Comparison of ENCODE assay signal across 31 cellular contexts in the genomic region with DNA sequence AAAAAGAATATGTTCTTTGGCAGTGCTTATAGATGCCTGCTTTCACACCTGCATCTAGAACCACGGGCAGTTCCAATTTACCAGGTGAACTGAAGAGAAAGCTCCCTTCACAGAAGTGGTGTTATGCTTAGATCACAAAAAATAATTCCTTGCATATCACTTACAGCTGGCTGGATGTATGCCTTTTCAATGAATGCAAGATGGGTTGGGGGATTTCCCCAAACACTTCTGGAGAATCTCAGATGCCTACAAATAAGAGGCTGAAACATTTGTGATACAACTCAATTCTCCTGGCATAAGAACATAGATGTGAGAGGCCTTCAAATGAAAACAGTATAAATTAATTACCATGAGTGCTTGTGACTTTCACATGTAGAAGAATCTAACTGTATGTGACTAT. TPM values are rescaled to one million over a fixed set of nuclear protein-coding genes. Genes with fewer than 3 reads are reported as not detected.
"Had no signal": no experiment of that assay in that cellular context is flagged by ENCODE, and none has a peak within 500 bp of the region (broad histone marks: within the 10 kb centered on the region; RNA-seq: fewer than 3 reads in every experiment).

No MANE protein-coding gene starts in this region.

- H3K4me3 Mint-ChIP-seq: natural killer cell; nephron; neural progenitor cell; stimulated activated effector memory CD8-positive, alpha-beta T cell treated with anti-CD3 and anti-CD28 coated beads, Interleukin-12 subunit alpha, Interleukin-12 subunit beta, amount 100 ng/mL, for 72 hours; stimulated activated naive CD8-positive, alpha-beta T cell treated with anti-CD3 and anti-CD28 coated beads, Interleukin-15, amount 100 ng/mL, for 72 hours; type B pancreatic cell had no signal

- H3K36me3 ChIP-seq: neural progenitor cell, ovary, sigmoid colon, suprapubic skin, tibial artery, transverse colon, upper lobe of right lung, uterus had no signal

- H3K4me2 ChIP-seq: neural progenitor cell had no signal

- ATAC-seq: natural killer cell; psoas muscle; right cardiac atrium; stimulated activated effector memory CD8-positive, alpha-beta T cell treated with anti-CD3 and anti-CD28 coated beads, Interleukin-12 subunit alpha, Interleukin-12 subunit beta, amount 100 ng/mL, for 72 hours; stimulated activated naive CD8-positive, alpha-beta T cell treated with anti-CD3 and anti-CD28 coated beads, Interleukin-15, amount 100 ng/mL, for 72 hours; stimulated activated naive CD8-positive, alpha-beta T cell treated with anti-CD3 and anti-CD28 coated beads, Interleukin-15, Interleukin-2, amounts not matched to agents 100 U/mL and 50 U/mL, for 24 hours; upper lobe of right lung had no signal

- H3K36me3 Mint-ChIP-seq: natural killer cell; neural progenitor cell; stimulated activated effector memory CD8-positive, alpha-beta T cell treated with anti-CD3 and anti-CD28 coated beads, Interleukin-12 subunit alpha, Interleukin-12 subunit beta, amount 100 ng/mL, for 72 hours; type B pancreatic cell had no signal

- H3K9me3 Mint-ChIP-seq: natural killer cell; stimulated activated effector memory CD8-positive, alpha-beta T cell treated with anti-CD3 and anti-CD28 coated beads, Interleukin-12 subunit alpha, Interleukin-12 subunit beta, amount 100 ng/mL, for 72 hours; type B pancreatic cell had no signal

- DNase-seq: natural killer cell; occipital lobe; ovary; posterior cingulate gyrus; psoas muscle; right cardiac atrium; right lobe of liver; sigmoid colon; small intestine; stimulated activated CD4-positive, alpha-beta T cell treated with anti-CD3 and anti-CD28 coated beads, Interleukin-15, amount 100 ng/mL, for 24 hours; stimulated activated CD4-positive, alpha-beta T cell treated with anti-CD3 and anti-CD28 coated beads, Interleukin-2, amount 100 ng/mL, for 24 hours; stimulated activated CD4-positive, alpha-beta T cell treated with anti-CD3 and anti-CD28 coated beads, Interleukin-2, amount 100 ng/mL, for 48 hours; stimulated activated CD4-positive, alpha-beta T cell treated with anti-CD3 and anti-CD28 coated beads, Interleukin-4, amount 100 ng/mL, for 24 hours; stimulated activated naive CD4-positive, alpha-beta T cell; stimulated activated naive CD8-positive, alpha-beta T cell treated with anti-CD3 and anti-CD28 coated beads, Interleukin-15, amount 100 ng/mL, for 72 hours; stimulated activated naive CD8-positive, alpha-beta T cell treated with anti-CD3 and anti-CD28 coated beads, Interleukin-15, Interleukin-2, amounts not matched to agents 100 U/mL and 50 U/mL, for 24 hours; substantia nigra; testis; tibial artery; transverse colon; upper lobe of right lung; uterus had no signal

- H3K79me2 ChIP-seq: parathyroid adenoma had no signal

- H3K9ac ChIP-seq: neural progenitor cell, parathyroid adenoma had no signal

- H3K27ac Mint-ChIP-seq: natural killer cell; neural progenitor cell; progenitor cell of endocrine pancreas; stimulated activated effector memory CD8-positive, alpha-beta T cell treated with anti-CD3 and anti-CD28 coated beads, Interleukin-12 subunit alpha, Interleukin-12 subunit beta, amount 100 ng/mL, for 72 hours; stimulated activated naive CD8-positive, alpha-beta T cell treated with anti-CD3 and anti-CD28 coated beads, Interleukin-15, amount 100 ng/mL, for 72 hours; type B pancreatic cell had no signal

- H3K27me3 Mint-ChIP-seq: progenitor cell of endocrine pancreas; stimulated activated naive CD8-positive, alpha-beta T cell treated with anti-CD3 and anti-CD28 coated beads, Interleukin-15, amount 100 ng/mL, for 72 hours; type B pancreatic cell had no signal

- H3K9me3 ChIP-seq: ovary, psoas muscle, right lobe of liver, sigmoid colon, suprapubic skin, testis, tibial artery, transverse colon, upper lobe of right lung, uterus had no signal

- H3K4me1 Mint-ChIP-seq: natural killer cell; neural progenitor cell; stimulated activated effector memory CD8-positive, alpha-beta T cell treated with anti-CD3 and anti-CD28 coated beads, Interleukin-12 subunit alpha, Interleukin-12 subunit beta, amount 100 ng/mL, for 72 hours; stimulated activated naive CD8-positive, alpha-beta T cell treated with anti-CD3 and anti-CD28 coated beads, Interleukin-15, amount 100 ng/mL, for 72 hours had no signal

- H3K4me3 ChIP-seq: neural progenitor cell, ovary, psoas muscle, right lobe of liver, sigmoid colon, suprapubic skin, testis, tibial artery, transverse colon, upper lobe of right lung, uterus had no signal

- FAIRE-seq: small intestine had no signal

- H3K27ac ChIP-seq: neural progenitor cell, ovary, parathyroid adenoma, psoas muscle, right lobe of liver, sigmoid colon, suprapubic skin, testis, tibial artery, transverse colon, upper lobe of right lung, uterus had no signal

- H3K4me1 ChIP-seq: neural progenitor cell, parathyroid adenoma, psoas muscle, sigmoid colon, suprapubic skin, testis, transverse colon, upper lobe of right lung, uterus had no signal

- H2AFZ ChIP-seq: neural progenitor cell, parathyroid adenoma had no signal

- H3K27me3 ChIP-seq: neural progenitor cell, ovary, right lobe of liver, sigmoid colon, suprapubic skin, testis, tibial artery, transverse colon, upper lobe of right lung, uterus had no signal

RNA-seq across cellular contexts. Expression of gene C9, which starts 26.8 kb away (rescaled TPM):
- total RNA-seq: occipital lobe, progenitor cell of endocrine pancreas, sigmoid colon, transverse colon, upper lobe of right lung, urinary bladder, uterus had no signal
- polyA plus RNA-seq: neural cell, ovary, psoas muscle, right cardiac atrium, small intestine had no signal
